29 cellular contexts compared by ENCODE assay signal in genomic region chrX:2781226-2781571, GRCh38. TPM values are rescaled to one million over a fixed set of nuclear protein-coding genes. Genes with fewer than 3 reads are reported as not detected.
DNase-seq lines count a peak whose midpoint lies in the region; TF ChIP-seq lines count a peak whose summit lies in the region.
"Had no signal": no experiment of that assay in that cellular context is flagged by ENCODE, and none has a peak within 500 bp of the region (broad histone marks: within the 10 kb centered on the region; RNA-seq: fewer than 3 reads in every experiment).

No MANE protein-coding gene starts in this region.

- H3K36me3 ChIP-seq in Caco-2 (ENCODE audit: control insufficient read depth, insufficient read depth, low read length) = no peaks in the 10 kb centered on the region
- H3K36me3 ChIP-seq in HUES64 (ENCODE audit: insufficient read depth, low read length) = no peaks in the 10 kb centered on the region
- no peaks in the 10 kb centered on the region for H3K36me3 ChIP-seq in iPS DF 6.9 (ENCODE audit: control insufficient read depth, insufficient read depth, low read length)
- no peaks in the 10 kb centered on the region for H3K36me3 ChIP-seq in neuronal stem cell (replicated peaks in 1 of 2; ENCODE audit: control insufficient read depth in 2 of 2, insufficient read depth in 2 of 2, low read length in 2 of 2)
- H3K36me3 ChIP-seq in PC-9 (ENCODE audit: low read depth) = no peaks in the 10 kb centered on the region
- H3K36me3 ChIP-seq: BE2C, brain microvascular endothelial cell, neutrophil, thyroid gland had no signal

- no peaks in the 10 kb centered on the region for H3K9me3 ChIP-seq in Caco-2
- no peaks in the 10 kb centered on the region for H3K9me3 ChIP-seq in HUES64 (ENCODE audit: insufficient read depth, low read depth, low read length)
- H3K9me3 ChIP-seq in iPS DF 6.9 (ENCODE audit: control insufficient read depth, insufficient read depth, low read length) = no peaks in the 10 kb centered on the region
- no peaks in the 10 kb centered on the region for H3K9me3 ChIP-seq in neuronal stem cell (replicated peaks in 1 of 2; ENCODE audit: control insufficient read depth in 2 of 2, insufficient read depth in 1 of 2, low read depth in 1 of 2, low read length in 2 of 2)
- no peaks in the 10 kb centered on the region for H3K9me3 ChIP-seq in PC-9 (ENCODE audit: insufficient read depth, low read depth)
- H3K9me3 ChIP-seq: BE2C, neutrophil, thyroid gland had no signal

- no peaks in the 10 kb centered on the region for H3K27me3 ChIP-seq in Caco-2 (replicated peaks; ENCODE audit: control insufficient read depth, insufficient read depth, low read length)
- H3K27me3 ChIP-seq in HUES64 (ENCODE audit: insufficient read depth, low read length) = no peaks in the 10 kb centered on the region
- no peaks in the 10 kb centered on the region for H3K27me3 ChIP-seq in iPS DF 6.9 (ENCODE audit: control insufficient read depth, insufficient read depth, low read length)
- H3K27me3 ChIP-seq in neuronal stem cell (ENCODE audit: control insufficient read depth in 3 of 3, insufficient read depth in 3 of 3, low read depth in 1 of 3, low read length in 3 of 3) = no peaks in the 10 kb centered on the region
- H3K27me3 ChIP-seq in PC-9 (ENCODE audit: insufficient read depth, low read depth) = no peaks in the 10 kb centered on the region
- H3K27me3 ChIP-seq: BE2C, brain microvascular endothelial cell, neutrophil, thyroid gland had no signal

- H3K4me3 Mint-ChIP-seq in Caco-2 (ENCODE audit: unreplicated experiment) = peak overlapping the region; percentile 58
- H3K4me3 Mint-ChIP-seq: activated CD4-positive, alpha-beta memory T cell treated with anti-CD3 and anti-CD28 coated beads for 36 hours; activated T-helper 17 cell treated with anti-CD3 and anti-CD28 coated beads, Interleukin-2, amount 50 U/mL, for 72 hours had no signal

- peak overlapping the region; percentile 54 for H2AFZ ChIP-seq in neuronal stem cell (ENCODE audit: low read length)
- H2AFZ ChIP-seq in PC-9 = no peak overlapping the region

- H3K23ac ChIP-seq in neuronal stem cell (ENCODE audit: low read depth, low read length, poor library complexity) = no peak overlapping the region

- DNase-seq in Caco-2 (peak; percentile 62 to 71), iPS DF 6.9 (ENCODE audit: low read depth, low spot score) (no peak), neuronal stem cell (ENCODE audit: low spot score) (no peak), NCI-H226 (no peak), germinal center (ENCODE audit: low spot score) (no peak), posterior vena cava (ENCODE audit: low spot score) (no peak), PC-9 (no peak)
- DNase-seq: activated CD4-positive, alpha-beta memory T cell treated with anti-CD3 and anti-CD28 coated beads for 36 hours; activated CD8-positive, alpha-beta memory T cell treated with anti-CD3 and anti-CD28 coated beads, Interleukin-2, amount 50 U/mL, for 48 hours; activated naive CD4-positive, alpha-beta T cell treated with anti-CD3 and anti-CD28 coated beads, Interleukin-2, amount 50 U/mL, for 16 hours; amniotic stem cell; BE2C; brain microvascular endothelial cell; DMS79 treated with DMSO at 0.1 percent for 48 hours; GF-D8; glutamatergic neuron; NCI-H1694; NCI-H2171 treated with DMSO at 0.1 percent for 48 hours; NCI-H524; stimulated activated naive CD8-positive, alpha-beta T cell treated with anti-CD3 and anti-CD28 coated beads, Interleukin-15, amount 100 ng/mL, for 72 hours; thyroid gland had no signal

- no peak overlapping the region for H3K14ac ChIP-seq in neuronal stem cell (ENCODE audit: low read length)

- H3K4me3 ChIP-seq in Caco-2 (ENCODE audit: low read depth, low read length) (no peak overlapping the region), HUES64 (ENCODE audit: low read length) (no peak overlapping the region), iPS DF 6.9 (ENCODE audit: low read length) (no peak overlapping the region), neuronal stem cell (ENCODE audit: low read length in 2 of 2) (no peak overlapping the region), PC-9 (no peak overlapping the region)
- H3K4me3 ChIP-seq: thyroid gland had no signal

- H3K27me3 Mint-ChIP-seq in Caco-2 (ENCODE audit: insufficient read depth, unreplicated experiment) = no peaks in the 10 kb centered on the region
- H3K27me3 Mint-ChIP-seq: activated CD4-positive, alpha-beta memory T cell treated with anti-CD3 and anti-CD28 coated beads for 36 hours; stimulated activated naive CD8-positive, alpha-beta T cell treated with anti-CD3 and anti-CD28 coated beads, Interleukin-15, amount 100 ng/mL, for 72 hours had no signal

- no peaks in the 10 kb centered on the region for H3K79me2 ChIP-seq in PC-9 (ENCODE audit: low read depth)

- H3K4ac ChIP-seq in neuronal stem cell (ENCODE audit: low read length) = no peak overlapping the region

- 73% methylated on average over 1 of the region's 1 CpG for WGBS in HUES64
- WGBS in iPS DF 6.9 (ENCODE audit: insufficient coverage, insufficient read length) = no CpG with 5 or more reads among the region's 1 CpG
- WGBS in neuronal stem cell (ENCODE audit: extremely low coverage in 2 of 2, insufficient read length in 2 of 2, insufficient replicate concordance in 1 of 2), 2 donors = no CpG with 5 or more reads among the region's 1 CpG

- peaks cover 6% of the 10 kb centered on the region for H3K36me3 Mint-ChIP-seq in Caco-2 (ENCODE audit: insufficient read depth, unreplicated experiment)
- H3K36me3 Mint-ChIP-seq: activated CD4-positive, alpha-beta memory T cell treated with anti-CD3 and anti-CD28 coated beads for 36 hours had no signal

- peaks cover 40% of the 10 kb centered on the region for H3K4me1 Mint-ChIP-seq in Caco-2 (ENCODE audit: low read depth, unreplicated experiment)
- H3K4me1 Mint-ChIP-seq: activated T-helper 17 cell treated with anti-CD3 and anti-CD28 coated beads, Interleukin-2, amount 50 U/mL, for 72 hours had no signal

- CTCF ChIA-PET in Caco-2 (lab: Charles Lee) (no interaction called here), PC-9 (lab: Charles Lee) (no interaction called here)

- H4K20me1 ChIP-seq in PC-9 (ENCODE audit: insufficient read depth) = no peaks in the 10 kb centered on the region

- intact Hi-C loops in Caco-2 (cut with micrococcal nuclease; ENCODE audit: unreplicated experiment) (loop anchor here (1.0 kb wide), 1 partner anchor 13 kb away; no protein-coding TSS in a partner anchor), posterior vena cava (cut with DNase I) (no loop called here), PC-9 (cut with micrococcal nuclease; ENCODE audit: unreplicated experiment) (no loop called here)

- no peak overlapping the region for H2BK15ac ChIP-seq in neuronal stem cell (ENCODE audit: low read length)

- no peaks in the 10 kb centered on the region for H3F3A ChIP-seq in PC-9 (ENCODE audit: insufficient read depth, low read depth)

- no peak overlapping the region for H2BK120ac ChIP-seq in neuronal stem cell (ENCODE audit: low read depth, low read length)

- H3K27ac Mint-ChIP-seq in Caco-2 (ENCODE audit: unreplicated experiment) = peak overlapping the region; percentile 71
- H3K27ac Mint-ChIP-seq: activated CD4-positive, alpha-beta memory T cell treated with anti-CD3 and anti-CD28 coated beads for 36 hours; activated T-helper 17 cell treated with anti-CD3 and anti-CD28 coated beads, Interleukin-2, amount 50 U/mL, for 72 hours; stimulated activated naive CD8-positive, alpha-beta T cell treated with anti-CD3 and anti-CD28 coated beads, Interleukin-15, amount 100 ng/mL, for 72 hours had no signal

- H4K91ac ChIP-seq in neuronal stem cell (ENCODE audit: low read depth, low read length, poor library complexity) = no peak overlapping the region

- H2BK12ac ChIP-seq in neuronal stem cell (ENCODE audit: low read length) = no peak overlapping the region

- H3K4me1 ChIP-seq in Caco-2 (peaks cover 26% of the 10 kb centered on the region), HUES64 (ENCODE audit: insufficient read depth, low read length) (peaks cover 36% of the 10 kb centered on the region), iPS DF 6.9 (ENCODE audit: control insufficient read depth, insufficient read depth, low read length) (no peaks in the 10 kb centered on the region; the same call in 1 of the 2 replicates), neuronal stem cell (ENCODE audit: control insufficient read depth in 2 of 2, insufficient read depth in 1 of 2, low read depth in 1 of 2, low read length in 2 of 2) (peaks cover 5 to 13% of the 10 kb centered on the region in 2 donors), PC-9 (replicated peaks; ENCODE audit: insufficient read depth) (no peaks in the 10 kb centered on the region)
- H3K4me1 ChIP-seq: BE2C, thyroid gland had no signal

- H2BK5ac ChIP-seq in neuronal stem cell (ENCODE audit: low read length) = no peak overlapping the region

- H3K18ac ChIP-seq in neuronal stem cell (ENCODE audit: low read length) = no peak overlapping the region

- TF ChIP-seq CTCF in Caco-2 (IDR thresholded peaks at IDR 0.05; ENCODE audit: insufficient read depth in 1 of 2, low read depth in 1 of 2, low read length in 1 of 2, severe bottlenecking in 1 of 2, unreplicated experiment in 1 of 2) (no peak), PC-9 (conservative IDR thresholded peaks at IDR 0.05) (no peak)

- H3K9me3 Mint-ChIP-seq in Caco-2 (ENCODE audit: unreplicated experiment) = no peaks in the 10 kb centered on the region
- H3K9me3 Mint-ChIP-seq: activated CD4-positive, alpha-beta memory T cell treated with anti-CD3 and anti-CD28 coated beads for 36 hours; activated T-helper 17 cell treated with anti-CD3 and anti-CD28 coated beads, Interleukin-2, amount 50 U/mL, for 72 hours; stimulated activated naive CD8-positive, alpha-beta T cell treated with anti-CD3 and anti-CD28 coated beads, Interleukin-15, amount 100 ng/mL, for 72 hours had no signal

- POLR2A ChIA-PET in Caco-2 (lab: Charles Lee) (no interaction called here), PC-9 (lab: Charles Lee; ENCODE audit: unreplicated experiment) (no interaction called here)

- H2AK5ac ChIP-seq in neuronal stem cell (ENCODE audit: low read depth, low read length) = no peak overlapping the region

- no peaks in the 10 kb centered on the region for H3K9me2 ChIP-seq in PC-9 (ENCODE audit: insufficient read depth)

- H3K27ac ChIP-seq in HUES64 (ENCODE audit: low read depth, low read length) (peak overlapping the region; percentile 83; the same call in 1 of the 2 replicates), iPS DF 6.9 (ENCODE audit: low read length) (peak overlapping the region; percentile 55), neuronal stem cell (replicated peaks; ENCODE audit: low read length) (peak overlapping the region; percentile 66), PC-9 (no peak overlapping the region)
- H3K27ac ChIP-seq: brain microvascular endothelial cell, neutrophil, thyroid gland had no signal

- no peak overlapping the region for H3K9ac ChIP-seq in HUES64 (ENCODE audit: low read depth, low read length)
- no peak overlapping the region for H3K9ac ChIP-seq in neuronal stem cell (ENCODE audit: low read depth, low read length, poor library complexity)

- BruUV-seq in Caco-2 (replicated peaks; lab: Mats Ljungman, UMichigan) (no TSS peak), PC-9 (replicated peaks; lab: Mats Ljungman, UMichigan) (no TSS peak)

- no peaks in the 10 kb centered on the region for H3K79me1 ChIP-seq in neuronal stem cell (ENCODE audit: low read depth, low read length)

- H3K4me2 ChIP-seq in neuronal stem cell (ENCODE audit: insufficient read depth, low read length, poor library complexity, severe bottlenecking) (no peak overlapping the region), PC-9 (no peak overlapping the region)

- H4K8ac ChIP-seq in neuronal stem cell (ENCODE audit: low read depth, low read length) = no peak overlapping the region

RNA-seq across cellular contexts. Expression of gene XG, which starts 29.4 kb away (rescaled TPM):
- total RNA-seq in Caco-2 (2022) (1.2 and 1.3 TPM in 2 replicates), posterior vena cava (1 to 10 TPM; 5.4 to 7.9 TPM), PC-9 (2021) (not detected in 2 replicates)
- not detected for polyA plus RNA-seq in HUES64 (2013, experiment 1 of 2)
- not detected for polyA plus RNA-seq in HUES64 (2013, experiment 2 of 2)
- polyA plus RNA-seq in neuronal stem cell (2013, experiment 1 of 2) = not detected
- polyA plus RNA-seq in neuronal stem cell (2013, experiment 2 of 2) = 0.03 TPM
- total RNA-seq: activated CD4-positive, alpha-beta memory T cell treated with anti-CD3 and anti-CD28 coated beads for 36 hours; chondrocyte; epithelial cell of proximal tubule; lung microvascular endothelial cell; RPMI7951; SK-MEL-5 had no signal

RNA-seq across cellular contexts. Expression of gene GYG2, which starts 47.5 kb away (rescaled TPM):
- total RNA-seq in Caco-2 (2022) = 44.0 and 50.4 TPM in 2 replicates
- polyA plus RNA-seq in HUES64 (2013, experiment 1 of 2) = 42.5 TPM
- polyA plus RNA-seq in HUES64 (2013, experiment 2 of 2) = 35.1 TPM
- 37.5 TPM for polyA plus RNA-seq in neuronal stem cell (2013, experiment 1 of 2)
- 34.3 TPM for polyA plus RNA-seq in neuronal stem cell (2013, experiment 2 of 2)
- total RNA-seq in posterior vena cava = 1 to 10 TPM; 1.4 to 2.7 TPM
- total RNA-seq in PC-9 (2021) = 1.7 and 2.0 TPM in 2 replicates
- total RNA-seq: activated CD4-positive, alpha-beta memory T cell treated with anti-CD3 and anti-CD28 coated beads for 36 hours; activated T-helper 17 cell treated with anti-CD3 and anti-CD28 coated beads, Interleukin-2, amount 50 U/mL, for 72 hours had no signal

Comparison
In these comparisons a context has a peak if more than half of its experiments do, and no peak if none do; other contexts are left out.
1. DNase-seq: peak in Caco-2 (2 of 2); none in iPS DF 6.9 (single experiment), neuronal stem cell (single experiment), NCI-H226 (single experiment), germinal center (single experiment), posterior vena cava (single experiment) and PC-9 (0 of 2).
2. RNA of gene GYG2, which starts 47.5 kb away (total RNA-seq): 44.0 to 50.4 TPM in Caco-2; 1.4 to 2.7 TPM in posterior vena cava and 1.7 to 2.0 TPM in PC-9; every median in the first group is over 10 times any median in the second.